Comparison of ENCODE assay signal across 12 cellular contexts in genomic region chr2:109124982-109125594, GRCh38. TPM values are rescaled to one million over a fixed set of nuclear protein-coding genes. Genes with fewer than 3 reads are reported as not detected.
A peak's percentile ranks its signal among the peaks of the same experiment; 100 is the strongest.
DNase-seq lines count a peak whose midpoint lies in the region; ATAC-seq and TF ChIP-seq lines count a peak whose summit lies in the region.
"Had no signal": no experiment of that assay in that cellular context is flagged by ENCODE, and none has a peak within 500 bp of the region (broad histone marks: within the 10 kb centered on the region; RNA-seq: fewer than 3 reads in every experiment).

No MANE protein-coding gene starts in this region.

- H3K4me1 ChIP-seq in smooth muscle cell (ENCODE audit: low read depth): no peaks in the 10 kb centered on the region

- H3K4me2 ChIP-seq in smooth muscle cell: no peak overlapping the region

- peaks cover 2% of the 10 kb centered on the region for H4K20me1 ChIP-seq in smooth muscle cell (ENCODE audit: low read depth)

- in situ Hi-C loops in KBM-7 (cut with MboI; ENCODE audit: low pct_unique_long_range_greater_than_20kb, low sequenced_read_pairs): loop anchor here (25.0 kb wide), 1 partner anchor 387 kb away; no protein-coding TSS in a partner anchor

- H3K9ac ChIP-seq in smooth muscle cell (ENCODE audit: low read depth): no peak overlapping the region

- H3K36me3 Mint-ChIP-seq in activated naive CD4-positive, alpha-beta T cell treated with anti-CD3 and anti-CD28 coated beads for 36 hours (ENCODE audit: low read depth): peaks cover under 1% of the 10 kb centered on the region
- H3K36me3 Mint-ChIP-seq in chondrocyte (ENCODE audit: low read depth): peaks cover 5% of the 10 kb centered on the region
- H3K36me3 Mint-ChIP-seq: immature natural killer cell had no signal

- peaks cover 13% of the 10 kb centered on the region for H3K27me3 ChIP-seq in smooth muscle cell (ENCODE audit: low read depth)
- H3K27me3 ChIP-seq: vagina had no signal

- peak; percentile 20 for DNase-seq in activated naive CD4-positive, alpha-beta T cell treated with anti-CD3 and anti-CD28 coated beads for 36 hours
- DNase-seq in activated naive CD4-positive, alpha-beta T cell treated with anti-CD3 and anti-CD28 coated beads, Interleukin-2, amount 50 U/mL, for 16 hours: no peak
- DNase-seq in NCI-H1105 (lab: John Stamatoyannopoulos, UW): peak; percentile 16
- DNase-seq in chondrocyte (ENCODE audit: low spot score): no peak
- DNase-seq in smooth muscle cell (lab: John Stamatoyannopoulos, UW; ENCODE audit: unreplicated experiment): no peak
- DNase-seq in KBM-7: no peak
- DNase-seq in HT-29 (ENCODE audit: low spot score): no peak
- DNase-seq: activated CD4-positive, alpha-beta T cell treated with anti-CD3 and anti-CD28 coated beads for 4 hours; immature natural killer cell had no signal

- no peaks in the 10 kb centered on the region for H3K36me3 ChIP-seq in smooth muscle cell (ENCODE audit: low read depth)
- H3K36me3 ChIP-seq: vagina had no signal

- no peak for ATAC-seq in GM18907 (IDR thresholded peaks at IDR 0.05; ENCODE audit: unreplicated experiment)

- H3K27me3 Mint-ChIP-seq in activated naive CD4-positive, alpha-beta T cell treated with anti-CD3 and anti-CD28 coated beads for 36 hours (ENCODE audit: low read depth): peaks cover 2% of the 10 kb centered on the region
- H3K27me3 Mint-ChIP-seq in chondrocyte (ENCODE audit: low read depth): no peaks in the 10 kb centered on the region

- intact Hi-C loops in activated naive CD4-positive, alpha-beta T cell treated with anti-CD3 and anti-CD28 coated beads for 36 hours (cut with micrococcal nuclease): loop anchor here (5.0 kb wide), 5 partner anchors 198 to 367 kb away; no protein-coding TSS in a partner anchor

- H3K9me3 ChIP-seq in smooth muscle cell (replicated peaks; ENCODE audit: low read depth): no peaks in the 10 kb centered on the region
- H3K9me3 ChIP-seq: vagina had no signal

- H3K27ac Mint-ChIP-seq in activated naive CD4-positive, alpha-beta T cell treated with anti-CD3 and anti-CD28 coated beads for 36 hours: no peak overlapping the region
- peak overlapping the region; percentile 88 for H3K27ac Mint-ChIP-seq in chondrocyte (ENCODE audit: unreplicated experiment)
- H3K27ac Mint-ChIP-seq: immature natural killer cell, nephron had no signal

- no peak for TF ChIP-seq CTCF in chondrocyte (IDR thresholded peaks at IDR 0.05)
- TF ChIP-seq CTCF in smooth muscle cell (IDR thresholded peaks at IDR 0.05; ENCODE audit: borderline replicate concordance, insufficient read depth, poor library complexity, severe bottlenecking): no peak

- peaks cover 28% of the 10 kb centered on the region for H3K4me1 Mint-ChIP-seq in activated naive CD4-positive, alpha-beta T cell treated with anti-CD3 and anti-CD28 coated beads for 36 hours (ENCODE audit: low read depth)
- peaks cover 35% of the 10 kb centered on the region for H3K4me1 Mint-ChIP-seq in chondrocyte (ENCODE audit: low read depth)

- H3K4me3 Mint-ChIP-seq in activated naive CD4-positive, alpha-beta T cell treated with anti-CD3 and anti-CD28 coated beads for 36 hours: no peak overlapping the region
- H3K4me3 Mint-ChIP-seq in chondrocyte (ENCODE audit: unreplicated experiment): peak overlapping the region; percentile 1
- H3K4me3 Mint-ChIP-seq: immature natural killer cell, nephron had no signal

- CTCF ChIA-PET in activated naive CD4-positive, alpha-beta T cell treated with anti-CD3 and anti-CD28 coated beads for 36 hours (lab: Charles Lee): interaction anchor here (1.1 kb wide), 1 partner anchor 211 kb away, joined by 3 read pairs; no protein-coding TSS in a partner anchor

- H3K4me3 ChIP-seq in smooth muscle cell: no peak overlapping the region
- H3K4me3 ChIP-seq: vagina had no signal

- H3F3A ChIP-seq in smooth muscle cell (ENCODE audit: low read depth): peaks cover 10% of the 10 kb centered on the region

- no peaks in the 10 kb centered on the region for H3K9me3 Mint-ChIP-seq in activated naive CD4-positive, alpha-beta T cell treated with anti-CD3 and anti-CD28 coated beads for 36 hours
- no peaks in the 10 kb centered on the region for H3K9me3 Mint-ChIP-seq in chondrocyte (ENCODE audit: low read depth)
- H3K9me3 Mint-ChIP-seq: nephron had no signal

- peaks cover 2% of the 10 kb centered on the region for H3K79me2 ChIP-seq in smooth muscle cell (ENCODE audit: low read depth)

- H3K27ac ChIP-seq in smooth muscle cell (ENCODE audit: low read depth): peak overlapping the region; percentile 62

- H2AFZ ChIP-seq in smooth muscle cell (ENCODE audit: low read depth): no peak overlapping the region

- 75% methylated on average over 10 of the region's 10 CpGs for WGBS in smooth muscle cell (ENCODE audit: low lambda C conversion rate)

RNA-seq across cellular contexts. Expression of gene SH3RF3, which starts 3.9 kb away (rescaled TPM):
- 1 to 10 TPM; 1.8 to 2.0 TPM for total RNA-seq in activated naive CD4-positive, alpha-beta T cell treated with anti-CD3 and anti-CD28 coated beads for 36 hours
- 58.8 to 66.2 TPM (median 59.5 TPM) in 3 replicates for total RNA-seq in chondrocyte
- 6.5 and 6.6 TPM in 2 replicates for total RNA-seq in smooth muscle cell
- 6.6 and 11.8 TPM in 2 replicates for polyA plus RNA-seq in smooth muscle cell
- 0.05 and 0.16 TPM in 2 replicates for total RNA-seq in HT-29 (2014; rRNA removed; shearing (Covaris generic))
- polyA plus RNA-seq: immature natural killer cell had no signal

Comparison
In these comparisons a context has a peak if more than half of its experiments do, and no peak if none do; other contexts are left out.
1. DNase-seq: peak in activated naive CD4-positive, alpha-beta T cell treated with anti-CD3 and anti-CD28 coated beads for 36 hours (single experiment) and NCI-H1105 (single experiment); none in activated naive CD4-positive, alpha-beta T cell treated with anti-CD3 and anti-CD28 coated beads, Interleukin-2, amount 50 U/mL, for 16 hours (single experiment), chondrocyte (single experiment), smooth muscle cell (single experiment), KBM-7 (single experiment) and HT-29 (single experiment).